In the genomic region with DNA sequence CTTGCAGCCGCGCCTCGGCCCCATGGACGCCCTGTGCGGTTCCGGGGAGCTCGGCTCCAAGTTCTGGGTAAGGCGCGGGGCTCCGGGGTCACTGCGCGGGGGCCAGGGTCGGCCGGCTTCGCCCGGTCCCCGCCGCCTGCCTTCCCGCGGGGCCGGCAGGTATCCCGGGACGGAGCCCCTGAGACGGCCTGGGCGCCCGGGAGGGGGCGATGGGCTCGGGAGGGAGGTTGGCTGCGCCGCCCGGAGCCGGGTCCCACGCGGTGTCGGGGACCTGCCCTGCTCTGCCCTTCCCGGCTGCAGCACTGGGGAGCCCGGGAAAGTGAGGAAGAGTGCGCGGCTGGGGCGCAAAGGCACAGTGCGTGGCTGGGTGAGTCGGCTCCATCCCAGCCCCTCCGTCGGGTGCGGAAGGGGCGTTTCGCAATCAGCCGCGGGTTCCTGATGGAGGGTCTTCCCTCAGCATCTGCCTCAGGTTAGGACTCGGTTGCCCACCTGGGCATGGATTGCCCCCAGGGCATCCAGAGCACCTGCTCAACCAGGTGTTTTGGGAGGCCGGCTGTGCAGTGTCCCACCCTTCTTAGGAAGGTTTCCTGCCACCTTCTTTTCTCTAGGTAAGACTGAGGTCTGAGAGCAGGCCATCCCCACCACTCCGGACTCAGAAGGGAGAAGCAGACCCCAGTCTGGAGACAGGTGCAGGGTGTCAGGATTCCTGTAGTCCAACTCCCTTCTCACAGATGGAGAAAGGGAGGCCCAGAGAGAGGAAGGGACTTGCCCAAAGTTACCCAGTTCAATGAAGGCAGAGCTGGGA, we compare ENCODE assay signal across 10 cellular contexts. TPM values are rescaled to one million over a fixed set of nuclear protein-coding genes. Genes with fewer than 3 reads are reported as not detected.
DNase-seq lines count a peak whose midpoint lies in the region; ATAC-seq and TF ChIP-seq lines count a peak whose summit lies in the region.
"Had no signal": no experiment of that assay in that cellular context is flagged by ENCODE, and none has a peak within 500 bp of the region (broad histone marks: within the 10 kb centered on the region; RNA-seq: fewer than 3 reads in every experiment).

No MANE protein-coding gene starts in this region.

- H3K9ac ChIP-seq in rectal smooth muscle tissue (ENCODE audit: low read length), result peak overlapping the region; percentile 3

- H3K4me1 ChIP-seq in heart right ventricle, result peaks cover 8 to 48% (median 26%) of the 10 kb centered on the region in 9 donors
- peaks cover 3% of the 10 kb centered on the region for H3K4me1 ChIP-seq in rectal smooth muscle tissue (ENCODE audit: control insufficient read depth, insufficient read depth, low read length)

- TF ChIP-seq CTCF in heart right ventricle (IDR thresholded peaks at IDR 0.05), result no peak

- H3K36me3 ChIP-seq in heart right ventricle, result no peaks in the 10 kb centered on the region
- no peaks in the 10 kb centered on the region for H3K36me3 ChIP-seq in rectal smooth muscle tissue (ENCODE audit: control insufficient read depth, insufficient read depth, low read length)

- ATAC-seq in SK-N-SH treated with all-trans-retinoic acid at 6 μM for 48 hours (peak; percentile 0), heart right ventricle (peak in 1 of 8 donors; percentile 2), GM21423 (IDR thresholded peaks at IDR 0.05; ENCODE audit: unreplicated experiment) (no peak), GM19023 (IDR thresholded peaks at IDR 0.05; ENCODE audit: unreplicated experiment) (no peak), GM19035 (IDR thresholded peaks at IDR 0.05; ENCODE audit: unreplicated experiment) (no peak)

- H3K27me3 ChIP-seq in heart right ventricle, result peaks cover 12 to 69% (median 51%) of the 10 kb centered on the region in 7 donors
- H3K27me3 ChIP-seq in rectal smooth muscle tissue (ENCODE audit: control insufficient read depth, insufficient read depth, low read length), result peaks cover 3% of the 10 kb centered on the region

- H3K27ac ChIP-seq in heart right ventricle, result peak overlapping the region in 1 of 10 donors; percentile 83
- H3K27ac ChIP-seq in rectal smooth muscle tissue (ENCODE audit: low read depth, low read length), result no peak overlapping the region

- intact Hi-C loops in heart right ventricle (cut with DNase I), result loop anchor here in 8 of 10 donors (5.0 kb wide), 4 partner anchors 37 to 153 kb away; no protein-coding TSS in a partner anchor

- peak; percentile 40 for DNase-seq in ELR (ENCODE audit: low read depth)
- no peak for DNase-seq in heart right ventricle
- no peak for DNase-seq in NCI-H526 treated with DMSO at 0.1 percent for 48 hours (lab: John Stamatoyannopoulos, UW)
- DNase-seq: anterior cingulate cortex had no signal

- H3K4me3 ChIP-seq in heart right ventricle (peak overlapping the region in 9 of 10 donors; percentile 38 to 59 (median 46)), rectal smooth muscle tissue (ENCODE audit: low read length) (peak overlapping the region; percentile 63)

- H3K9me3 ChIP-seq in heart right ventricle, result no peaks in the 10 kb centered on the region

- WGBS in heart right ventricle, 2 donors, result 7 to 11% methylated on average over 42 to 52 of the region's 52 CpGs

TF ChIP-seq in SK-N-SH treated with all-trans-retinoic acid at 6 μM for 48 hours, 23 proteins besides CTCF, POLR2A, EP300 and RAD21:
- TF ChIP-seq SNAI2 (CRISPR knock-in tag; IDR thresholded peaks at IDR 0.05) (no peak), TCF4 (CRISPR knock-in tag; IDR thresholded peaks at IDR 0.05; ENCODE audit: borderline replicate concordance) (no peak), ZFP3 (CRISPR knock-in tag; IDR thresholded peaks at IDR 0.05) (no peak), ZC3H10 (CRISPR knock-in tag; IDR thresholded peaks at IDR 0.05) (no peak), CSDC2 (CRISPR knock-in tag; IDR thresholded peaks at IDR 0.05) (no peak)
- TF ChIP-seq, protein P1, sequence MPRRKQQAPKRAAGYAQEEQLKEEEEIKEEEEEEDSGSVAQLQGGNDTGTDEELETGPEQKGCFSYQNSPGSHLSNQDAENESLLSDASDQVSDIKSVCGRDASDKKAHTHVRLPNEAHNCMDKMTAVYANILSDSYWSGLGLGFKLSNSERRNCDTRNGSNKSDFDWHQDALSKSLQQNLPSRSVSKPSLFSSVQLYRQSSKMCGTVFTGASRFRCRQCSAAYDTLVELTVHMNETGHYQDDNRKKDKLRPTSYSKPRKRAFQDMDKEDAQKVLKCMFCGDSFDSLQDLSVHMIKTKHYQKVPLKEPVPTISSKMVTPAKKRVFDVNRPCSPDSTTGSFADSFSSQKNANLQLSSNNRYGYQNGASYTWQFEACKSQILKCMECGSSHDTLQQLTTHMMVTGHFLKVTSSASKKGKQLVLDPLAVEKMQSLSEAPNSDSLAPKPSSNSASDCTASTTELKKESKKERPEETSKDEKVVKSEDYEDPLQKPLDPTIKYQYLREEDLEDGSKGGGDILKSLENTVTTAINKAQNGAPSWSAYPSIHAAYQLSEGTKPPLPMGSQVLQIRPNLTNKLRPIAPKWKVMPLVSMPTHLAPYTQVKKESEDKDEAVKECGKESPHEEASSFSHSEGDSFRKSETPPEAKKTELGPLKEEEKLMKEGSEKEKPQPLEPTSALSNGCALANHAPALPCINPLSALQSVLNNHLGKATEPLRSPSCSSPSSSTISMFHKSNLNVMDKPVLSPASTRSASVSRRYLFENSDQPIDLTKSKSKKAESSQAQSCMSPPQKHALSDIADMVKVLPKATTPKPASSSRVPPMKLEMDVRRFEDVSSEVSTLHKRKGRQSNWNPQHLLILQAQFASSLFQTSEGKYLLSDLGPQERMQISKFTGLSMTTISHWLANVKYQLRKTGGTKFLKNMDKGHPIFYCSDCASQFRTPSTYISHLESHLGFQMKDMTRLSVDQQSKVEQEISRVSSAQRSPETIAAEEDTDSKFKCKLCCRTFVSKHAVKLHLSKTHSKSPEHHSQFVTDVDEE (CRISPR knock-in tag; IDR thresholded peaks at IDR 0.05), result no peak
- TF ChIP-seq, protein P2, sequence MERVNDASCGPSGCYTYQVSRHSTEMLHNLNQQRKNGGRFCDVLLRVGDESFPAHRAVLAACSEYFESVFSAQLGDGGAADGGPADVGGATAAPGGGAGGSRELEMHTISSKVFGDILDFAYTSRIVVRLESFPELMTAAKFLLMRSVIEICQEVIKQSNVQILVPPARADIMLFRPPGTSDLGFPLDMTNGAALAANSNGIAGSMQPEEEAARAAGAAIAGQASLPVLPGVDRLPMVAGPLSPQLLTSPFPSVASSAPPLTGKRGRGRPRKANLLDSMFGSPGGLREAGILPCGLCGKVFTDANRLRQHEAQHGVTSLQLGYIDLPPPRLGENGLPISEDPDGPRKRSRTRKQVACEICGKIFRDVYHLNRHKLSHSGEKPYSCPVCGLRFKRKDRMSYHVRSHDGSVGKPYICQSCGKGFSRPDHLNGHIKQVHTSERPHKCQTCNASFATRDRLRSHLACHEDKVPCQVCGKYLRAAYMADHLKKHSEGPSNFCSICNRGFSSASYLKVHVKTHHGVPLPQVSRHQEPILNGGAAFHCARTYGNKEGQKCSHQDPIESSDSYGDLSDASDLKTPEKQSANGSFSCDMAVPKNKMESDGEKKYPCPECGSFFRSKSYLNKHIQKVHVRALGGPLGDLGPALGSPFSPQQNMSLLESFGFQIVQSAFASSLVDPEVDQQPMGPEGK (CRISPR knock-in tag; IDR thresholded peaks at IDR 0.05; ENCODE audit: borderline replicate concordance), result no peak
- TF ChIP-seq, protein P3, sequence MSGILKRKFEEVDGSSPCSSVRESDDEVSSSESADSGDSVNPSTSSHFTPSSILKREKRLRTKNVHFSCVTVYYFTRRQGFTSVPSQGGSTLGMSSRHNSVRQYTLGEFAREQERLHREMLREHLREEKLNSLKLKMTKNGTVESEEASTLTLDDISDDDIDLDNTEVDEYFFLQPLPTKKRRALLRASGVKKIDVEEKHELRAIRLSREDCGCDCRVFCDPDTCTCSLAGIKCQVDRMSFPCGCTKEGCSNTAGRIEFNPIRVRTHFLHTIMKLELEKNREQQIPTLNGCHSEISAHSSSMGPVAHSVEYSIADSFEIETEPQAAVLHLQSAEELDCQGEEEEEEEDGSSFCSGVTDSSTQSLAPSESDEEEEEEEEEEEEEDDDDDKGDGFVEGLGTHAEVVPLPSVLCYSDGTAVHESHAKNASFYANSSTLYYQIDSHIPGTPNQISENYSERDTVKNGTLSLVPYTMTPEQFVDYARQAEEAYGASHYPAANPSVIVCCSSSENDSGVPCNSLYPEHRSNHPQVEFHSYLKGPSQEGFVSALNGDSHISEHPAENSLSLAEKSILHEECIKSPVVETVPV (CRISPR knock-in tag; IDR thresholded peaks at IDR 0.05), result no peak

RNA-seq across cellular contexts. Expression of a gene that starts 0.4 kb away (rescaled TPM):
- 1 to 10 TPM in 6 of 10 donors, under 1 TPM in 3, not detected in 1; 0.23 to 5.7 (median 1.1) TPM for total RNA-seq in heart right ventricle
- polyA plus RNA-seq in heart right ventricle, result 1 to 10 TPM in 1 of 2 donors, under 1 TPM in 1; 0.41 to 2.0 TPM
- total RNA-seq: SK-MEL-5 had no signal
